In genomic region chr11:72598901-72599300, GRCh38 we compare ENCODE assay signal across 9 cellular contexts.
A peak's percentile ranks its signal among the peaks of the same experiment; 100 is the strongest.
DNase-seq lines count a peak whose midpoint lies in the region; ATAC-seq and TF ChIP-seq lines count a peak whose summit lies in the region.
"Had no signal": no experiment of that assay in that cellular context is flagged by ENCODE, and none has a peak within 500 bp of the region (broad histone marks: within the 10 kb centered on the region; RNA-seq: fewer than 3 reads in every experiment).

No MANE protein-coding gene starts in this region.

- H2AFZ ChIP-seq in OCI-LY3 (ENCODE audit: low read depth, low read length) (no peak overlapping the region), neural progenitor cell (replicated peaks) (no peak overlapping the region)

- H3K9me3 ChIP-seq in OCI-LY3 (ENCODE audit: insufficient read depth, low read length) (no peaks in the 10 kb centered on the region), esophagus squamous epithelium (no peaks in the 10 kb centered on the region), neural progenitor cell (ENCODE audit: low read depth) (no peaks in the 10 kb centered on the region)
- no peaks in the 10 kb centered on the region for H3K9me3 ChIP-seq in CD4-positive, alpha-beta memory T cell (ENCODE audit: control insufficient read depth in 1 of 2, low read length in 2 of 2)

- no peaks in the 10 kb centered on the region for H3K9me3 Mint-ChIP-seq in neural progenitor cell
- peaks cover 0 to 3% (median 0%) of the 10 kb centered on the region in 8 donors for H3K9me3 Mint-ChIP-seq in CD4-positive, alpha-beta memory T cell

- TF ChIP-seq POLR2A in esophagus squamous epithelium (IDR thresholded peaks at IDR 0.05): no peak

- H3K4me3 ChIP-seq in OCI-LY3 (ENCODE audit: low read length): no peak overlapping the region
- H3K4me3 ChIP-seq in esophagus squamous epithelium: no peak overlapping the region
- no peak overlapping the region for H3K4me3 ChIP-seq in neural progenitor cell
- H3K4me3 ChIP-seq in CD4-positive, alpha-beta memory T cell (ENCODE audit: low read length in 2 of 2): no peak overlapping the region

- H3K27me3 ChIP-seq in OCI-LY3 (ENCODE audit: low read depth, low read length): peaks cover 66% of the 10 kb centered on the region
- H3K27me3 ChIP-seq in esophagus squamous epithelium: peaks cover 0 to 23% (median 0%) of the 10 kb centered on the region in 4 donors
- H3K27me3 ChIP-seq in neural progenitor cell: peaks cover 47% of the 10 kb centered on the region
- no peaks in the 10 kb centered on the region for H3K27me3 ChIP-seq in CD4-positive, alpha-beta memory T cell (ENCODE audit: insufficient read depth, low read length)

- POLR2A ChIA-PET in CD4-positive, alpha-beta memory T cell (lab: Charles Lee; ENCODE audit: partially characterized antibody): no interaction called here

- no peak overlapping the region for H3K4me3 Mint-ChIP-seq in neural progenitor cell
- H3K4me3 Mint-ChIP-seq in CD4-positive, alpha-beta memory T cell: no peak overlapping the region

- peak; percentile 26; the same call in 1 of the 2 replicates for TF ChIP-seq CTCF in OCI-LY3 (IDR thresholded peaks at IDR 0.05; ENCODE audit: low read depth, low read length)
- TF ChIP-seq CTCF in esophagus squamous epithelium (IDR thresholded peaks at IDR 0.05): peak in 4 of 6 experiments; percentile 18 to 48 (median 36)
- peak; percentile 75 for TF ChIP-seq CTCF in neural progenitor cell (IDR thresholded peaks at IDR 0.05)

- CTCF ChIA-PET in CD4-positive, alpha-beta memory T cell (lab: Charles Lee; ENCODE audit: partially characterized antibody): no interaction called here

- peak overlapping the region; percentile 12 for H3K27ac Mint-ChIP-seq in neural progenitor cell
- no peak overlapping the region for H3K27ac Mint-ChIP-seq in CD4-positive, alpha-beta memory T cell

- H3K27me3 Mint-ChIP-seq in neural progenitor cell (ENCODE audit: insufficient read depth, low read depth): peaks cover 19% of the 10 kb centered on the region
- peaks cover 1 to 8% of the 10 kb centered on the region in 2 donors for H3K27me3 Mint-ChIP-seq in CD4-positive, alpha-beta memory T cell

- peak; percentile 21 for DNase-seq in CMK (ENCODE audit: low read depth)
- DNase-seq in esophagus squamous epithelium (lab: John Stamatoyannopoulos, UW): no peak
- DNase-seq in neural progenitor cell (ENCODE audit: low spot score): peak; percentile 85
- no peak for DNase-seq in CD4-positive, alpha-beta memory T cell
- DNase-seq in GDM1 (lab: John Stamatoyannopoulos, UW): no peak
- no peak for DNase-seq in activated gamma-delta T cell (lab: John Stamatoyannopoulos, UW)
- DNase-seq: NCI-H2227 treated with DMSO at 0.1 percent for 48 hours had no signal

- ATAC-seq in HG03095 (IDR thresholded peaks at IDR 0.05; ENCODE audit: unreplicated experiment): no peak

- H3K9ac ChIP-seq in OCI-LY3 (ENCODE audit: low read length): no peak overlapping the region
- H3K9ac ChIP-seq in neural progenitor cell: no peak overlapping the region

- H3K36me3 ChIP-seq in OCI-LY3 (replicated peaks; ENCODE audit: low read depth, low read length) (no peaks in the 10 kb centered on the region), esophagus squamous epithelium (no peaks in the 10 kb centered on the region), neural progenitor cell (no peaks in the 10 kb centered on the region)
- H3K36me3 ChIP-seq in CD4-positive, alpha-beta memory T cell (ENCODE audit: insufficient read depth, low read length): no peaks in the 10 kb centered on the region

- WGBS in esophagus squamous epithelium, 2 donors: 26 to 53% methylated on average over 6 to 8 of the region's 11 CpGs

- no peak overlapping the region for H3K27ac ChIP-seq in OCI-LY3 (ENCODE audit: low read length)
- H3K27ac ChIP-seq in esophagus squamous epithelium: no peak overlapping the region
- H3K27ac ChIP-seq in neural progenitor cell: no peak overlapping the region
- no peak overlapping the region for H3K27ac ChIP-seq in CD4-positive, alpha-beta memory T cell (ENCODE audit: low read depth, low read length)

- intact Hi-C loops in esophagus squamous epithelium (cut with DNase I): no loop called here
- intact Hi-C loops in CD4-positive, alpha-beta memory T cell (cut with micrococcal nuclease): no loop called here

- H3K79me2 ChIP-seq in OCI-LY3 (ENCODE audit: low read length): no peaks in the 10 kb centered on the region
- no peaks in the 10 kb centered on the region for H3K79me2 ChIP-seq in neural progenitor cell (ENCODE audit: low read depth)

- no peaks in the 10 kb centered on the region for H3K36me3 Mint-ChIP-seq in neural progenitor cell
- H3K36me3 Mint-ChIP-seq in CD4-positive, alpha-beta memory T cell: no peaks in the 10 kb centered on the region

- peaks cover 43% of the 10 kb centered on the region for H3K4me1 Mint-ChIP-seq in neural progenitor cell
- no peaks in the 10 kb centered on the region for H3K4me1 Mint-ChIP-seq in CD4-positive, alpha-beta memory T cell

- H3F3A ChIP-seq in neural progenitor cell (ENCODE audit: low read depth): peaks cover 8% of the 10 kb centered on the region

- peaks cover 3% of the 10 kb centered on the region for H3K4me1 ChIP-seq in OCI-LY3 (ENCODE audit: low read length)
- no peaks in the 10 kb centered on the region for H3K4me1 ChIP-seq in esophagus squamous epithelium
- peaks cover 30% of the 10 kb centered on the region for H3K4me1 ChIP-seq in neural progenitor cell
- H3K4me1 ChIP-seq in CD4-positive, alpha-beta memory T cell (ENCODE audit: insufficient read depth, low read length): no peaks in the 10 kb centered on the region

- H4K20me1 ChIP-seq in OCI-LY3 (ENCODE audit: insufficient read depth, low read length): no peaks in the 10 kb centered on the region
- peaks cover 14% of the 10 kb centered on the region for H4K20me1 ChIP-seq in neural progenitor cell (ENCODE audit: low read depth)

- no peak overlapping the region for H3K4me2 ChIP-seq in OCI-LY3 (ENCODE audit: low read length)
- H3K4me2 ChIP-seq in neural progenitor cell: no peak overlapping the region

Comparison
In these comparisons a context has a peak if more than half of its experiments do, and no peak if none do; other contexts are left out.
1. DNase-seq: peak in CMK (single experiment) and neural progenitor cell (single experiment); none in esophagus squamous epithelium (single experiment), CD4-positive, alpha-beta memory T cell (0 of 5), GDM1 (single experiment) and activated gamma-delta T cell (single experiment).
2. Peak in every context shown above with its lines, with median percentiles within 50 percentile points of each other: CTCF ChIP-seq.